ENCODE assay signal across 8 cellular contexts in genomic region chr12:117367006-117367638, GRCh38. TPM values are rescaled to one million over a fixed set of nuclear protein-coding genes. Genes with fewer than 3 reads are reported as not detected.
DNase-seq lines count a peak whose midpoint lies in the region; ATAC-seq, FAIRE-seq and TF ChIP-seq lines count a peak whose summit lies in the region.

No MANE protein-coding gene starts in this region.

- CTCF ChIA-PET in CD4-positive, alpha-beta T cell (lab: Charles Lee), result no interaction called here

- intact Hi-C loops in CD4-positive, alpha-beta T cell (cut with DNase I, micrococcal nuclease), result loop anchor here (2.0 to 5.0 kb wide), 2 partner anchors 470 kb away; no protein-coding TSS in a partner anchor

- peak in 7 of 10 experiments; percentile 6 to 24 (median 12) for DNase-seq in CD4-positive, alpha-beta T cell
- peak; percentile 78 for DNase-seq in H54 (ENCODE audit: insufficient read length, low spot score)
- DNase-seq in NCI-H2227 (lab: John Stamatoyannopoulos, UW; ENCODE audit: unreplicated experiment), result peak; percentile 89
- DNase-seq in activated CD4-positive, alpha-beta T cell treated with anti-CD3 and anti-CD28 coated beads, Interleukin-2, amount 50 U/mL, for 24 hours (ENCODE audit: low read depth in 1 of 2, low spot score in 1 of 2), result peak; percentile 2 to 25
- peak; percentile 77 for DNase-seq in epithelial cell of esophagus (ENCODE audit: low read depth)
- DNase-seq in mesenteric fat pad (ENCODE audit: low spot score), result peak; percentile 88
- DNase-seq in stimulated activated effector memory CD8-positive, alpha-beta T cell treated with anti-CD3 and anti-CD28 coated beads, Interleukin-12 subunit alpha, Interleukin-12 subunit beta, amount 100 ng/mL, for 72 hours (ENCODE audit: low spot score in 2 of 2), result peak; percentile 12 to 75

- POLR2A ChIA-PET in CD4-positive, alpha-beta T cell (lab: Charles Lee), result no interaction called here

- H3K9me3 ChIP-seq in CD4-positive, alpha-beta T cell (ENCODE audit: control insufficient read depth, low read length), result no peaks in the 10 kb centered on the region

- H3K27ac Mint-ChIP-seq in CD4-positive, alpha-beta T cell, result no peak overlapping the region
- no peak overlapping the region for H3K27ac Mint-ChIP-seq in stimulated activated effector memory CD8-positive, alpha-beta T cell treated with anti-CD3 and anti-CD28 coated beads, Interleukin-12 subunit alpha, Interleukin-12 subunit beta, amount 100 ng/mL, for 72 hours

- H3K4me3 ChIP-seq in epithelial cell of esophagus (ENCODE audit: low read length), result no peak overlapping the region

- H3K4me3 Mint-ChIP-seq in CD4-positive, alpha-beta T cell, result no peak overlapping the region
- H3K4me3 Mint-ChIP-seq in stimulated activated effector memory CD8-positive, alpha-beta T cell treated with anti-CD3 and anti-CD28 coated beads, Interleukin-12 subunit alpha, Interleukin-12 subunit beta, amount 100 ng/mL, for 72 hours, result no peak overlapping the region

- no peak overlapping the region for H3K27ac ChIP-seq in CD4-positive, alpha-beta T cell (ENCODE audit: low read depth, low read length)

- H3K9me3 Mint-ChIP-seq in CD4-positive, alpha-beta T cell, result no peaks in the 10 kb centered on the region
- H3K9me3 Mint-ChIP-seq in stimulated activated effector memory CD8-positive, alpha-beta T cell treated with anti-CD3 and anti-CD28 coated beads, Interleukin-12 subunit alpha, Interleukin-12 subunit beta, amount 100 ng/mL, for 72 hours, result no peaks in the 10 kb centered on the region

- peaks cover 13% of the 10 kb centered on the region for H3K27me3 ChIP-seq in CD4-positive, alpha-beta T cell (ENCODE audit: control insufficient read depth, insufficient read depth, low read length)

- peaks cover 54% of the 10 kb centered on the region for H3K27me3 Mint-ChIP-seq in CD4-positive, alpha-beta T cell

- TF ChIP-seq CTCF in CD4-positive, alpha-beta T cell (IDR thresholded peaks at IDR 0.05), result peak; percentile 54
- TF ChIP-seq CTCF in epithelial cell of esophagus (IDR thresholded peaks at IDR 0.05; ENCODE audit: insufficient read depth, low read depth, low read length, missing control alignments), result peak; percentile 92

- H3K36me3 Mint-ChIP-seq in CD4-positive, alpha-beta T cell (ENCODE audit: low read depth), result no peaks in the 10 kb centered on the region
- H3K36me3 Mint-ChIP-seq in stimulated activated effector memory CD8-positive, alpha-beta T cell treated with anti-CD3 and anti-CD28 coated beads, Interleukin-12 subunit alpha, Interleukin-12 subunit beta, amount 100 ng/mL, for 72 hours, result no peaks in the 10 kb centered on the region

- no peaks in the 10 kb centered on the region for H3K4me1 Mint-ChIP-seq in CD4-positive, alpha-beta T cell (ENCODE audit: low read depth)
- H3K4me1 Mint-ChIP-seq in stimulated activated effector memory CD8-positive, alpha-beta T cell treated with anti-CD3 and anti-CD28 coated beads, Interleukin-12 subunit alpha, Interleukin-12 subunit beta, amount 100 ng/mL, for 72 hours, result no peaks in the 10 kb centered on the region

- ATAC-seq in CD4-positive, alpha-beta T cell (ENCODE audit: poor library complexity), result no peak
- ATAC-seq in stimulated activated effector memory CD8-positive, alpha-beta T cell treated with anti-CD3 and anti-CD28 coated beads, Interleukin-12 subunit alpha, Interleukin-12 subunit beta, amount 100 ng/mL, for 72 hours, result no peak
- no peak for ATAC-seq in HG03342 (IDR thresholded peaks at IDR 0.05; ENCODE audit: unreplicated experiment)

- TF ChIP-seq POLR2A in H54 (IDR thresholded peaks at IDR 0.05; ENCODE audit: low read depth, low read length), result no peak

- FAIRE-seq in H54 (lab: Jason Lieb, UNC), result peak; percentile 15

RNA-seq across cellular contexts. Expression of gene NOS1, which starts 5.7 kb away (rescaled TPM):
- total RNA-seq in CD4-positive, alpha-beta T cell, result not detected
- 0.10 TPM for total RNA-seq in mesenteric fat pad

Comparison
In these comparisons a context has a peak if more than half of its experiments do, and no peak if none do; other contexts are left out.
1. DNase-seq: peak in every context shown above with its lines; median percentile 89 in NCI-H2227; 88 in mesenteric fat pad; 78 in H54; 77 in epithelial cell of esophagus; 44 in stimulated activated effector memory CD8-positive, alpha-beta T cell treated with anti-CD3 and anti-CD28 coated beads, Interleukin-12 subunit alpha, Interleukin-12 subunit beta, amount 100 ng/mL, for 72 hours; 14 in activated CD4-positive, alpha-beta T cell treated with anti-CD3 and anti-CD28 coated beads, Interleukin-2, amount 50 U/mL, for 24 hours; 12 in CD4-positive, alpha-beta T cell.